7 cellular contexts compared by ENCODE assay signal in the genomic region with DNA sequence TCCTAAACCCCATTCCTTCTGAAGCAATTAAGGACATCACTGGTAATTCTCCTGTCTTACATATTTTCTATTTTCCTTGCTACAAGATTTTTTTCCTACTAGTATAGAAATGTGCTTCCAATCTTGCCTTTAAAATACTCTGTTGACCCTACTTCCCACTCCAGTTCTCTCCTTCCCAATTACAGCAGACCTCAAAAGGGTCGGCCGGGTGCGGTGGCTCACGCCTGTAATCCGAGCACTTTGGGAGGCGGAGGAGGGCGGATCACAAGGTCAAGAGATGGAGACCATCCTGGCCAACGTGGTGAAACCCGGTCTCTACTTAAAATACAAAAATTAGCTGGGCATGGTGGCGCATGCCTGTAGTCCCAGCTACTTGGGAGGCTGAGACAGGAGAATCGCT. TPM values are rescaled to one million over a fixed set of nuclear protein-coding genes. Genes with fewer than 3 reads are reported as not detected.
A peak's percentile ranks its signal among the peaks of the same experiment; 100 is the strongest.
DNase-seq lines count a peak whose midpoint lies in the region; FAIRE-seq and TF ChIP-seq lines count a peak whose summit lies in the region.
"Not testable (repeated sequence)": the region's sequence is repeated elsewhere in the genome, so short reads cannot be mapped to it uniquely, and the experiment has no call there.

No MANE protein-coding gene starts in this region.

- peaks cover 0 to 47% (median 13%) of the 10 kb centered on the region in 3 donors for H3K36me3 Mint-ChIP-seq in CD8-positive, alpha-beta memory T cell
- peaks cover 48% of the 10 kb centered on the region for H3K36me3 Mint-ChIP-seq in activated CD4-positive, alpha-beta T cell treated with anti-CD3 and anti-CD28 coated beads, Interleukin-2, amount 10 ng/mL, durations not matched to agents 24 days and 14 days (ENCODE audit: low read depth)
- peaks cover 29% of the 10 kb centered on the region for H3K36me3 Mint-ChIP-seq in activated T-helper 1 cell treated with anti-CD3 and anti-CD28 coated beads, Interleukin-12 subunit alpha, Interleukin-12 subunit beta, Interleukin-2, Interleukin-4 antibody, amounts not matched to agents 30 ng/mL and 10 ng/mL and 1 ng/mL, durations not matched to agents 14 hours and 24 hours and 36 hours (ENCODE audit: low read depth)
- H3K36me3 Mint-ChIP-seq in activated naive CD8-positive, alpha-beta T cell treated with anti-CD3 and anti-CD28 coated beads for 36 hours = peaks cover 41% of the 10 kb centered on the region
- H3K36me3 Mint-ChIP-seq in neural progenitor cell = peaks cover 16% of the 10 kb centered on the region

- H3K79me2 ChIP-seq in OCI-LY7 (ENCODE audit: insufficient read depth, low read depth, low read length) (peaks cover 46% of the 10 kb centered on the region), neural progenitor cell (ENCODE audit: low read depth) (peaks cover 52% of the 10 kb centered on the region)

- TF ChIP-seq CTCF in OCI-LY7 (conservative IDR thresholded peaks at IDR 0.05; ENCODE audit: low read length); kidney (IDR thresholded peaks at IDR 0.05; ENCODE audit: borderline replicate concordance, extremely low read depth, insufficient read depth); neural progenitor cell (IDR thresholded peaks at IDR 0.05): not testable (repeated sequence)

- H3K4me1 Mint-ChIP-seq in CD8-positive, alpha-beta memory T cell = peaks cover 27 to 50% (median 42%) of the 10 kb centered on the region in 3 donors
- H3K4me1 Mint-ChIP-seq in activated CD4-positive, alpha-beta T cell treated with anti-CD3 and anti-CD28 coated beads, Interleukin-2, amount 10 ng/mL, durations not matched to agents 24 days and 14 days = peaks cover 45% of the 10 kb centered on the region
- H3K4me1 Mint-ChIP-seq in activated T-helper 1 cell treated with anti-CD3 and anti-CD28 coated beads, Interleukin-12 subunit alpha, Interleukin-12 subunit beta, Interleukin-2, Interleukin-4 antibody, amounts not matched to agents 30 ng/mL and 10 ng/mL and 1 ng/mL, durations not matched to agents 14 hours and 24 hours and 36 hours (ENCODE audit: low read depth) = peaks cover 47% of the 10 kb centered on the region
- peaks cover 30% of the 10 kb centered on the region for H3K4me1 Mint-ChIP-seq in activated naive CD8-positive, alpha-beta T cell treated with anti-CD3 and anti-CD28 coated beads for 36 hours
- peaks cover 24% of the 10 kb centered on the region for H3K4me1 Mint-ChIP-seq in neural progenitor cell

- H3F3A ChIP-seq in neural progenitor cell (ENCODE audit: low read depth) = peaks cover 16% of the 10 kb centered on the region

- POLR2A ChIA-PET in CD8-positive, alpha-beta memory T cell (lab: Charles Lee) = not testable (repeated sequence)
- POLR2A ChIA-PET in OCI-LY7 (lab: Charles Lee) = interaction anchor here (1.2 kb wide), 1 partner anchor 30 kb away, joined by 3 read pairs; no protein-coding TSS in a partner anchor

- H3K27ac ChIP-seq in CD8-positive, alpha-beta memory T cell (ENCODE audit: low read depth, low read length); OCI-LY7 (ENCODE audit: low read depth, low read length, poor library complexity, severe bottlenecking); kidney (ENCODE audit: low read depth in 2 of 2, low read length in 2 of 2); neural progenitor cell: not testable (repeated sequence)

- not testable (repeated sequence) for H3K9me3 Mint-ChIP-seq in CD8-positive, alpha-beta memory T cell; activated CD4-positive, alpha-beta T cell treated with anti-CD3 and anti-CD28 coated beads, Interleukin-2, amount 10 ng/mL, durations not matched to agents 24 days and 14 days; activated T-helper 1 cell treated with anti-CD3 and anti-CD28 coated beads, Interleukin-12 subunit alpha, Interleukin-12 subunit beta, Interleukin-2, Interleukin-4 antibody, amounts not matched to agents 30 ng/mL and 10 ng/mL and 1 ng/mL, durations not matched to agents 14 hours and 24 hours and 36 hours; activated naive CD8-positive, alpha-beta T cell treated with anti-CD3 and anti-CD28 coated beads for 36 hours; neural progenitor cell

- not testable (repeated sequence) for BruUV-seq in OCI-LY7 (replicated peaks; lab: Mats Ljungman, UMichigan)

- not testable (repeated sequence) for FAIRE-seq in kidney (lab: Jason Lieb, UNC)

- not testable (repeated sequence) for H3K9me2 ChIP-seq in OCI-LY7 (ENCODE audit: insufficient read depth, low read length)

- H2AFZ ChIP-seq in OCI-LY7 (ENCODE audit: low read length); neural progenitor cell (replicated peaks): not testable (repeated sequence)

- H4K20me1 ChIP-seq in OCI-LY7 (ENCODE audit: insufficient read depth, low read length); neural progenitor cell (ENCODE audit: low read depth): not testable (repeated sequence)

- not testable (repeated sequence) for H3K36me3 ChIP-seq in CD8-positive, alpha-beta memory T cell (ENCODE audit: insufficient read depth, low read length); kidney (ENCODE audit: control insufficient read depth in 1 of 2, insufficient read depth in 2 of 2, low read length in 2 of 2); neural progenitor cell
- H3K36me3 ChIP-seq in OCI-LY7 (ENCODE audit: insufficient read depth, low read length) = peaks cover 60% of the 10 kb centered on the region

- peaks cover 19% of the 10 kb centered on the region for H3K4me1 ChIP-seq in CD8-positive, alpha-beta memory T cell (ENCODE audit: insufficient read depth, low read length)
- peaks cover 16% of the 10 kb centered on the region for H3K4me1 ChIP-seq in OCI-LY7 (ENCODE audit: insufficient read depth, low read length, poor library complexity, severe bottlenecking)
- peaks cover 6 to 13% of the 10 kb centered on the region in 2 donors for H3K4me1 ChIP-seq in kidney (ENCODE audit: control insufficient read depth in 1 of 2, insufficient read depth in 1 of 2, low read depth in 1 of 2, low read length in 2 of 2)
- peaks cover 12% of the 10 kb centered on the region for H3K4me1 ChIP-seq in neural progenitor cell

- DNase-seq in CD8-positive, alpha-beta memory T cell; OCI-LY7 (ENCODE audit: low spot score); activated CD4-positive, alpha-beta T cell treated with anti-CD3 and anti-CD28 coated beads, Interleukin-2, amount 10 ng/mL, durations not matched to agents 24 days and 14 days; activated T-helper 1 cell treated with anti-CD3 and anti-CD28 coated beads, Interleukin-12 subunit alpha, Interleukin-12 subunit beta, Interleukin-2, Interleukin-4 antibody, amounts not matched to agents 30 ng/mL and 10 ng/mL and 1 ng/mL, durations not matched to agents 14 hours and 24 hours and 36 hours (ENCODE audit: low spot score); activated naive CD8-positive, alpha-beta T cell treated with anti-CD3 and anti-CD28 coated beads for 36 hours; neural progenitor cell (ENCODE audit: low spot score): not testable (repeated sequence)
- peak; percentile 38 for DNase-seq in kidney

- not testable (repeated sequence) for H3K27me3 ChIP-seq in CD8-positive, alpha-beta memory T cell (ENCODE audit: insufficient read depth, low read length, poor library complexity, severe bottlenecking); neural progenitor cell

- CTCF ChIA-PET in CD8-positive, alpha-beta memory T cell (lab: Charles Lee) = interaction anchor here (1.2 kb wide), 1 partner anchor 51 kb away, joined by 4 read pairs; no protein-coding TSS in a partner anchor
- CTCF ChIA-PET in OCI-LY7 (lab: Charles Lee; ENCODE audit: unreplicated experiment) = interaction anchor here (1.0 to 1.6 kb wide), 2 partner anchors 65 to 69 kb away, joined by 3 to 4 read pairs; partner anchors contain the start of gene DPF2

- H3K9ac ChIP-seq in kidney (ENCODE audit: low read length in 2 of 2); neural progenitor cell: not testable (repeated sequence)

- intact Hi-C loops in OCI-LY7 (cut with micrococcal nuclease; ENCODE audit: unreplicated experiment) = loop anchor here (10.0 kb wide), 1 partner anchor 250 kb away; the partner anchor contains the start of gene ARL2
- intact Hi-C loops in activated CD4-positive, alpha-beta T cell treated with anti-CD3 and anti-CD28 coated beads, Interleukin-2, amount 10 ng/mL, durations not matched to agents 24 days and 14 days (cut with micrococcal nuclease) = loop anchor here (5.0 kb wide), 2 partner anchors 37 to 68 kb away; partner anchors contain the start of gene DPF2
- intact Hi-C loops in activated T-helper 1 cell treated with anti-CD3 and anti-CD28 coated beads, Interleukin-12 subunit alpha, Interleukin-12 subunit beta, Interleukin-2, Interleukin-4 antibody, amounts not matched to agents 30 ng/mL and 10 ng/mL and 1 ng/mL, durations not matched to agents 14 hours and 24 hours and 36 hours (cut with micrococcal nuclease) = loop anchor here (5.0 kb wide), 4 partner anchors 68 to 252 kb away; partner anchors contain the start of genes ARL2, DPF2, FAU and MRPL49
- intact Hi-C loops in kidney (cut with DNase I) = not testable (repeated sequence)

- H3K4me3 Mint-ChIP-seq in CD8-positive, alpha-beta memory T cell = peak overlapping the region in 5 of 7 donors; percentile 17 to 81 (median 41)
- peak overlapping the region; percentile 60 for H3K4me3 Mint-ChIP-seq in activated CD4-positive, alpha-beta T cell treated with anti-CD3 and anti-CD28 coated beads, Interleukin-2, amount 10 ng/mL, durations not matched to agents 24 days and 14 days
- H3K4me3 Mint-ChIP-seq in activated T-helper 1 cell treated with anti-CD3 and anti-CD28 coated beads, Interleukin-12 subunit alpha, Interleukin-12 subunit beta, Interleukin-2, Interleukin-4 antibody, amounts not matched to agents 30 ng/mL and 10 ng/mL and 1 ng/mL, durations not matched to agents 14 hours and 24 hours and 36 hours = peak overlapping the region; percentile 70
- peak overlapping the region; percentile 63 for H3K4me3 Mint-ChIP-seq in activated naive CD8-positive, alpha-beta T cell treated with anti-CD3 and anti-CD28 coated beads for 36 hours
- H3K4me3 Mint-ChIP-seq in neural progenitor cell = peak overlapping the region; percentile 73

- not testable (repeated sequence) for H3K27me3 Mint-ChIP-seq in CD8-positive, alpha-beta memory T cell; activated CD4-positive, alpha-beta T cell treated with anti-CD3 and anti-CD28 coated beads, Interleukin-2, amount 10 ng/mL, durations not matched to agents 24 days and 14 days; activated T-helper 1 cell treated with anti-CD3 and anti-CD28 coated beads, Interleukin-12 subunit alpha, Interleukin-12 subunit beta, Interleukin-2, Interleukin-4 antibody, amounts not matched to agents 30 ng/mL and 10 ng/mL and 1 ng/mL, durations not matched to agents 14 hours and 24 hours and 36 hours (ENCODE audit: insufficient read depth); activated naive CD8-positive, alpha-beta T cell treated with anti-CD3 and anti-CD28 coated beads for 36 hours; neural progenitor cell (ENCODE audit: insufficient read depth, low read depth)

- peak overlapping the region; percentile 94; the same call in 1 of the 2 replicates for H3K4me2 ChIP-seq in OCI-LY7 (ENCODE audit: low read length)
- not testable (repeated sequence) for H3K4me2 ChIP-seq in neural progenitor cell

- H3K9me3 ChIP-seq in CD8-positive, alpha-beta memory T cell (ENCODE audit: low read length); OCI-LY7 (ENCODE audit: low read length); kidney (ENCODE audit: control insufficient read depth in 1 of 2, low read length in 2 of 2); neural progenitor cell (ENCODE audit: low read depth): not testable (repeated sequence)

- H3K4me3 ChIP-seq in CD8-positive, alpha-beta memory T cell (ENCODE audit: low read length); OCI-LY7 (ENCODE audit: low read depth, low read length, poor library complexity, severe bottlenecking); kidney (ENCODE audit: low read length in 2 of 2); neural progenitor cell: not testable (repeated sequence)

- H3K27ac Mint-ChIP-seq in CD8-positive, alpha-beta memory T cell = peak overlapping the region in 1 of 8 donors; percentile 56
- H3K27ac Mint-ChIP-seq in activated CD4-positive, alpha-beta T cell treated with anti-CD3 and anti-CD28 coated beads, Interleukin-2, amount 10 ng/mL, durations not matched to agents 24 days and 14 days = peak overlapping the region; percentile 60
- H3K27ac Mint-ChIP-seq in activated T-helper 1 cell treated with anti-CD3 and anti-CD28 coated beads, Interleukin-12 subunit alpha, Interleukin-12 subunit beta, Interleukin-2, Interleukin-4 antibody, amounts not matched to agents 30 ng/mL and 10 ng/mL and 1 ng/mL, durations not matched to agents 14 hours and 24 hours and 36 hours = peak overlapping the region; percentile 35
- H3K27ac Mint-ChIP-seq in activated naive CD8-positive, alpha-beta T cell treated with anti-CD3 and anti-CD28 coated beads for 36 hours = peak overlapping the region; percentile 70
- not testable (repeated sequence) for H3K27ac Mint-ChIP-seq in neural progenitor cell

RNA-seq across cellular contexts. Expression of gene POLA2, which starts 3.0 kb away (rescaled TPM):
- total RNA-seq in CD8-positive, alpha-beta memory T cell = 10 to 100 TPM; 75.6 to 78.8 TPM
- 11.0 TPM for polyA plus RNA-seq in CD8-positive, alpha-beta memory T cell
- total RNA-seq in OCI-LY7 (2014; rRNA removed; shearing (Covaris generic)) = 47.5 and 50.0 TPM in 2 replicates
- total RNA-seq in OCI-LY7 (2022) (89.1 and 103 TPM in 2 replicates), kidney (6.5 TPM), neural progenitor cell (ENCODE audit: low replicate concordance) (33.3 and 47.7 TPM in 2 replicates)
- total RNA-seq in activated CD4-positive, alpha-beta T cell treated with anti-CD3 and anti-CD28 coated beads, Interleukin-2, amount 10 ng/mL, durations not matched to agents 24 days and 14 days = 77.4 and 82.8 TPM in 2 replicates
- total RNA-seq in activated T-helper 1 cell treated with anti-CD3 and anti-CD28 coated beads, Interleukin-12 subunit alpha, Interleukin-12 subunit beta, Interleukin-2, Interleukin-4 antibody, amounts not matched to agents 30 ng/mL and 10 ng/mL and 1 ng/mL, durations not matched to agents 14 hours and 24 hours and 36 hours = 78.2 and 78.9 TPM in 2 replicates
- total RNA-seq in activated naive CD8-positive, alpha-beta T cell treated with anti-CD3 and anti-CD28 coated beads for 36 hours = 10 to 100 TPM; 73.8 to 74.5 TPM
- 13.6 TPM for polyA plus RNA-seq in kidney (ENCODE audit: insufficient read depth, low read depth, low replicate concordance)

RNA-seq across cellular contexts. Expression of gene CDC42EP2, which starts 49.9 kb away (rescaled TPM):
- 1 to 10 TPM in 1 of 2 experiments, under 1 TPM in 1; 0.62 to 1.0 TPM for total RNA-seq in CD8-positive, alpha-beta memory T cell
- polyA plus RNA-seq in CD8-positive, alpha-beta memory T cell = not detected
- total RNA-seq in OCI-LY7 (2014; rRNA removed; shearing (Covaris generic)) = not detected in 2 replicates
- total RNA-seq in OCI-LY7 (2022) = 1.7 and 3.9 TPM in 2 replicates
- 3.0 and 3.4 TPM in 2 replicates for total RNA-seq in activated CD4-positive, alpha-beta T cell treated with anti-CD3 and anti-CD28 coated beads, Interleukin-2, amount 10 ng/mL, durations not matched to agents 24 days and 14 days
- 1.6 and 2.7 TPM in 2 replicates for total RNA-seq in activated T-helper 1 cell treated with anti-CD3 and anti-CD28 coated beads, Interleukin-12 subunit alpha, Interleukin-12 subunit beta, Interleukin-2, Interleukin-4 antibody, amounts not matched to agents 30 ng/mL and 10 ng/mL and 1 ng/mL, durations not matched to agents 14 hours and 24 hours and 36 hours
- total RNA-seq in activated naive CD8-positive, alpha-beta T cell treated with anti-CD3 and anti-CD28 coated beads for 36 hours = under 1 TPM; 0.18 to 0.54 TPM
- total RNA-seq in kidney = 13.7 TPM
- polyA plus RNA-seq in kidney (ENCODE audit: insufficient read depth, low read depth, low replicate concordance) = 19.4 TPM
- 0.11 and 0.87 TPM in 2 replicates for total RNA-seq in neural progenitor cell (ENCODE audit: low replicate concordance)
